Comparison of ENCODE assay signal across 9 cellular contexts in the genomic region with DNA sequence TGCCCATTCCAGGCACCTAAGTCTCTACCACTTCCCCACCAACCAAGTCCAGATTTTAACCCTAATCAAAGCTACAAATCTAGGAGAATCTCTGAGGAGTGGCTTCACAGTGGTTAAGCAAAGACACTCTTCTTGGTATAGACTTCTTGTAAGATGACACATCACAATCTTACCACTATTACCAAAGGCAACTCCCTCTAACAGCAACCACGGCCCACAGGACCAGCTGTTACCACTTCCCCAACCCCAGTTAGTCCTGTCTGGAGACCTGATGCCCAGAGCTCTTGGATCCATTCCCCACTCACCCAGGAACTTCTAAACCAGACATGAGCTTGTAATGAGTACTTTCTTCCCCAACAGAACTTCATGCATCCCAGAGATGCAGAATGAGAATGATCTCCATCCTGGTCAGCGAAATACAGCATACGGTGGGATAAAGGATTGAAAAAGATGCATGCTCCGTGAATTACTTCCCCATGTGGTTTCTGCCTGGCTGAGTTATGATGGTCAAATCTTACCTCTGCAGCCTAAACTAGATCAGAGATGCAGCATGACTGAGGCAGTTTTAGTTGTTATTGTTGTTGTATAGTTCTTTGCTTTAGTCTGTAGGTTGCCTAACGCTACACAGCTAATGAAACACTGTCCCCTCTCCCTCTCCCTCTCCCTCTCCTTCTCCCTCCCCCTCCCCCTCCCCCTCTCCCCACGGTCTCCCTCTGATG.
DNase-seq lines count a peak whose midpoint lies in the region; ATAC-seq, FAIRE-seq and TF ChIP-seq lines count a peak whose summit lies in the region.
"Had no signal": no experiment of that assay in that cellular context is flagged by ENCODE, and none has a peak within 500 bp of the region (broad histone marks: within the 10 kb centered on the region; RNA-seq: fewer than 3 reads in every experiment).

No MANE protein-coding gene starts in this region.

- no peak overlapping the region for H3K27ac ChIP-seq in HepG2 (ENCODE audit: extremely low read length, insufficient read depth, low read length)

- H3K4me1 ChIP-seq in HepG2 (ENCODE audit: insufficient read depth, low read length) = peaks cover 36% of the 10 kb centered on the region

- H3K9me3 Mint-ChIP-seq in activated T-helper 2 cell treated with anti-CD3 and anti-CD28 coated beads, Interferon-gamma antibody, Interleukin-2, Interleukin-4, amounts not matched to agents 10 μg/mL and 5 μg/mL and 100 μg/mL, durations not matched to agents 14 hours and 24 hours and 36 hours = no peaks in the 10 kb centered on the region

- peak overlapping the region; percentile 51 for H3K27ac Mint-ChIP-seq in activated T-helper 2 cell treated with anti-CD3 and anti-CD28 coated beads, Interferon-gamma antibody, Interleukin-2, Interleukin-4, amounts not matched to agents 10 μg/mL and 5 μg/mL and 100 μg/mL, durations not matched to agents 14 hours and 24 hours and 36 hours

- H3K9ac ChIP-seq in HepG2 (ENCODE audit: insufficient read depth, low read depth, low read length) = no peak overlapping the region

- H3K9me3 ChIP-seq in HepG2 (ENCODE audit: low read length) = no peaks in the 10 kb centered on the region

- POLR2A ChIA-PET in HepG2 (lab: Yijun Ruan, JAX) = no interaction called here

- H3K36me3 Mint-ChIP-seq in activated T-helper 2 cell treated with anti-CD3 and anti-CD28 coated beads, Interferon-gamma antibody, Interleukin-2, Interleukin-4, amounts not matched to agents 10 μg/mL and 5 μg/mL and 100 μg/mL, durations not matched to agents 14 hours and 24 hours and 36 hours (ENCODE audit: low read depth) = peaks cover 34% of the 10 kb centered on the region

- TF ChIP-seq CTCF in HepG2 (CRISPR knock-in tag; IDR thresholded peaks at IDR 0.05) = no peak

- H3K79me2 ChIP-seq in HepG2 (ENCODE audit: insufficient read depth, low read length) = no peaks in the 10 kb centered on the region

- H3K4me3 ChIP-seq in HepG2 (replicated peaks in 1 of 3; ENCODE audit: insufficient read depth in 1 of 3, low read depth in 2 of 3, low read length in 3 of 3) = no peak overlapping the region

- peak; percentile 86 to 90 for DNase-seq in AML-193 (lab: John Stamatoyannopoulos, UW)
- no peak for DNase-seq in activated T-helper 2 cell treated with anti-CD3 and anti-CD28 coated beads, Interferon-gamma antibody, Interleukin-2, Interleukin-4, amounts not matched to agents 10 μg/mL and 5 μg/mL and 100 μg/mL, durations not matched to agents 14 hours and 24 hours and 36 hours (ENCODE audit: low spot score)
- peak; percentile 33 for DNase-seq in pons (ENCODE audit: low spot score)
- DNase-seq in SHP77 (lab: John Stamatoyannopoulos, UW) = no peak
- no peak for DNase-seq in HepG2 (ENCODE audit: low spot score)
- DNase-seq in posterior vena cava (ENCODE audit: low spot score) = no peak

- H3K27me3 ChIP-seq in HepG2 (ENCODE audit: control insufficient read depth in 1 of 2, insufficient read depth in 2 of 2, low read length in 2 of 2) = no peaks in the 10 kb centered on the region

- no TSS peak for BruUV-seq in HepG2 (replicated peaks; lab: Mats Ljungman, UMichigan)

- no peak overlapping the region for H2AFZ ChIP-seq in HepG2 (ENCODE audit: low read length)

- CTCF ChIA-PET in HepG2 (lab: Yijun Ruan, JAX; ENCODE audit: low intra/inter-chr PET ratio, low total read pairs) = no interaction called here

- intact Hi-C loops in activated T-helper 2 cell treated with anti-CD3 and anti-CD28 coated beads, Interferon-gamma antibody, Interleukin-2, Interleukin-4, amounts not matched to agents 10 μg/mL and 5 μg/mL and 100 μg/mL, durations not matched to agents 14 hours and 24 hours and 36 hours (cut with micrococcal nuclease) = loop anchor here (5.0 to 10.0 kb wide), 2 partner anchors 230 to 268 kb away; no protein-coding TSS in a partner anchor
- intact Hi-C loops in HepG2 (cut with micrococcal nuclease; ENCODE audit: unreplicated experiment) = no loop called here
- intact Hi-C loops in posterior vena cava (cut with DNase I) = no loop called here

- in situ Hi-C loops in HepG2 (cut with HindIII; ENCODE audit: extremely low pct_ligation_motif_present, low pct_unique_long_range_greater_than_20kb) = no loop called here

- no peak overlapping the region for H3K4me2 ChIP-seq in HepG2 (ENCODE audit: low read depth, low read length)

- no peak for FAIRE-seq in HepG2 (lab: Jason Lieb, UNC)

- H3K27me3 Mint-ChIP-seq in activated T-helper 2 cell treated with anti-CD3 and anti-CD28 coated beads, Interferon-gamma antibody, Interleukin-2, Interleukin-4, amounts not matched to agents 10 μg/mL and 5 μg/mL and 100 μg/mL, durations not matched to agents 14 hours and 24 hours and 36 hours (ENCODE audit: low read depth) = no peaks in the 10 kb centered on the region
- H3K27me3 Mint-ChIP-seq: brain had no signal

- WGBS in HepG2 (ENCODE audit: low lambda C conversion rate) = 93% methylated on average over 6 of the region's 6 CpGs

- no peak overlapping the region for H3K4me3 Mint-ChIP-seq in activated T-helper 2 cell treated with anti-CD3 and anti-CD28 coated beads, Interferon-gamma antibody, Interleukin-2, Interleukin-4, amounts not matched to agents 10 μg/mL and 5 μg/mL and 100 μg/mL, durations not matched to agents 14 hours and 24 hours and 36 hours (ENCODE audit: low read depth)
- H3K4me3 Mint-ChIP-seq: brain had no signal

- no peaks in the 10 kb centered on the region; the same call in 1 of the 2 replicates for H4K20me1 ChIP-seq in HepG2 (ENCODE audit: insufficient read depth, low read length)

- TF ChIP-seq EP300 in HepG2 (IDR thresholded peaks at IDR 0.05; ENCODE audit: low read depth in 2 of 2, low read length in 2 of 2) (no peak), HepG2 (CRISPR knock-in tag; IDR thresholded peaks at IDR 0.05; ENCODE audit: borderline replicate concordance) (no peak)

- ATAC-seq in GM19023 (IDR thresholded peaks at IDR 0.05; ENCODE audit: unreplicated experiment) (peak; percentile 70), HG03460 (IDR thresholded peaks at IDR 0.05; ENCODE audit: unreplicated experiment) (peak; percentile 71), HepG2 (no peak)

- no peak for TF ChIP-seq RAD21 in HepG2 (CRISPR knock-in tag; IDR thresholded peaks at IDR 0.05)

- peaks cover 43% of the 10 kb centered on the region for H3K4me1 Mint-ChIP-seq in activated T-helper 2 cell treated with anti-CD3 and anti-CD28 coated beads, Interferon-gamma antibody, Interleukin-2, Interleukin-4, amounts not matched to agents 10 μg/mL and 5 μg/mL and 100 μg/mL, durations not matched to agents 14 hours and 24 hours and 36 hours (ENCODE audit: low read depth)

- no peak for TF ChIP-seq POLR2A in HepG2 (IDR thresholded peaks at IDR 0.05; ENCODE audit: insufficient read depth in 1 of 2, low read depth in 2 of 2, low read length in 2 of 2)

- peaks cover 0 to 3% of the 10 kb centered on the region in 2 experiments; a peak in 1 of 5 replicates for H3K36me3 ChIP-seq in HepG2 (replicated peaks in 1 of 2; ENCODE audit: control insufficient read depth in 1 of 2, insufficient read depth in 2 of 2, low read length in 2 of 2)

TF ChIP-seq in HepG2, 621 proteins besides CTCF, POLR2A, EP300 and RAD21 (continues in another document):
- TF ChIP-seq, protein P1, sequence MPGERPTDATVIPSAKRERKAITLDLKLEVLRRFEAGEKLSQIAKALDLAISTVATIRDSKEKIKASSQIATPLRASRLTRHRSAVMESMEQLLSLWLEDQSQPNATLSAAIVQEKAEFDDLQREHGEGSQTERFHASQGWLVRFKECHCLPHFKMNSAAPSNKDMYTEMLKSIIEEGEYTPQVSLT (CRISPR knock-in tag; IDR thresholded peaks at IDR 0.05; ENCODE audit: borderline replicate concordance, low read depth) = no peak
- TF ChIP-seq ZZZ3 (CRISPR knock-in tag; IDR thresholded peaks at IDR 0.05; ENCODE audit: borderline replicate concordance) = no peak
- no peak for TF ChIP-seq HNRNPLL (IDR thresholded peaks at IDR 0.05; ENCODE audit: low read depth, low read length, poor library complexity, severe bottlenecking)
- TF ChIP-seq, protein P2, sequence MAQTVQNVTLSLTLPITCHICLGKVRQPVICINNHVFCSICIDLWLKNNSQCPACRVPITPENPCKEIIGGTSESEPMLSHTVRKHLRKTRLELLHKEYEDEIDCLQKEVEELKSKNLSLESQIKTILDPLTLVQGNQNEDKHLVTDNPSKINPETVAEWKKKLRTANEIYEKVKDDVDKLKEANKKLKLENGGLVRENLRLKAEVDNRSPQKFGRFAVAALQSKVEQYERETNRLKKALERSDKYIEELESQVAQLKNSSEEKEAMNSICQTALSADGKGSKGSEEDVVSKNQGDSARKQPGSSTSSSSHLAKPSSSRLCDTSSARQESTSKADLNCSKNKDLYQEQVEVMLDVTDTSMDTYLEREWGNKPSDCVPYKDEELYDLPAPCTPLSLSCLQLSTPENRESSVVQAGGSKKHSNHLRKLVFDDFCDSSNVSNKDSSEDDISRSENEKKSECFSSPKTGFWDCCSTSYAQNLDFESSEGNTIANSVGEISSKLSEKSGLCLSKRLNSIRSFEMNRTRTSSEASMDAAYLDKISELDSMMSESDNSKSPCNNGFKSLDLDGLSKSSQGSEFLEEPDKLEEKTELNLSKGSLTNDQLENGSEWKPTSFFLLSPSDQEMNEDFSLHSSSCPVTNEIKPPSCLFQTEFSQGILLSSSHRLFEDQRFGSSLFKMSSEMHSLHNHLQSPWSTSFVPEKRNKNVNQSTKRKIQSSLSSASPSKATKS (CRISPR knock-in tag; IDR thresholded peaks at IDR 0.05) = no peak
- TF ChIP-seq, protein P3, sequence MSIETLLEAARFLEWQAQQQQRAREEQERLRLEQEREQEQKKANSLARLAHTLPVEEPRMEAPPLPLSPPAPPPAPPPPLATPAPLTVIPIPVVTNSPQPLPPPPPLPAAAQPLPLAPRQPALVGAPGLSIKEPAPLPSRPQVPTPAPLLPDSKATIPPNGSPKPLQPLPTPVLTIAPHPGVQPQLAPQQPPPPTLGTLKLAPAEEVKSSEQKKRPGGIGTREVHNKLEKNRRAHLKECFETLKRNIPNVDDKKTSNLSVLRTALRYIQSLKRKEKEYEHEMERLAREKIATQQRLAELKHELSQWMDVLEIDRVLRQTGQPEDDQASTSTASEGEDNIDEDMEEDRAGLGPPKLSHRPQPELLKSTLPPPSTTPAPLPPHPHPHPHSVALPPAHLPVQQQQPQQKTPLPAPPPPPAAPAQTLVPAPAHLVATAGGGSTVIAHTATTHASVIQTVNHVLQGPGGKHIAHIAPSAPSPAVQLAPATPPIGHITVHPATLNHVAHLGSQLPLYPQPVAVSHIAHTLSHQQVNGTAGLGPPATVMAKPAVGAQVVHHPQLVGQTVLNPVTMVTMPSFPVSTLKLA (IDR thresholded peaks at IDR 0.05) = no peak
- TF ChIP-seq, protein P4, sequence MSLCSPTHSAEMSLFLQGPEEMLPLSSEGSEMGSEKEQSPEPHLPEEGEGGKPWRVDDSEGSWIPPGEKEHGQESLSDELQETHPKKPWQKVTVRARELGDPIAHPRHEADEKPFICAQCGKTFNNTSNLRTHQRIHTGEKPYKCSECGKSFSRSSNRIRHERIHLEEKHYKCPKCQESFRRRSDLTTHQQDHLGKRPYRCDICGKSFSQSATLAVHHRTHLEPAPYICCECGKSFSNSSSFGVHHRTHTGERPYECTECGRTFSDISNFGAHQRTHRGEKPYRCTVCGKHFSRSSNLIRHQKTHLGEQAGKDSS (CRISPR knock-in tag; IDR thresholded peaks at IDR 0.05; ENCODE audit: borderline replicate concordance, low read depth) = no peak
- no peak for TF ChIP-seq KAT8 (CRISPR knock-in tag; IDR thresholded peaks at IDR 0.05)
- no peak for TF ChIP-seq FOXK1 (CRISPR knock-in tag; IDR thresholded peaks at IDR 0.05; ENCODE audit: borderline replicate concordance, low read depth)

Comparison
In these comparisons a context has a peak if more than half of its experiments do, and no peak if none do; other contexts are left out.
1. DNase-seq: peak in AML-193 (2 of 2) and pons (single experiment); none in activated T-helper 2 cell treated with anti-CD3 and anti-CD28 coated beads, Interferon-gamma antibody, Interleukin-2, Interleukin-4, amounts not matched to agents 10 μg/mL and 5 μg/mL and 100 μg/mL, durations not matched to agents 14 hours and 24 hours and 36 hours (single experiment), SHP77 (0 of 2), HepG2 (single experiment) and posterior vena cava (single experiment).